Comparison of ENCODE assay signal across 12 cellular contexts in genomic region chr2:54577944-54578667, GRCh38.
A peak's percentile ranks its signal among the peaks of the same experiment; 100 is the strongest.
DNase-seq lines count a peak whose midpoint lies in the region; ATAC-seq and TF ChIP-seq lines count a peak whose summit lies in the region.
"Had no signal": no experiment of that assay in that cellular context is flagged by ENCODE, and none has a peak within 500 bp of the region (broad histone marks: within the 10 kb centered on the region; RNA-seq: fewer than 3 reads in every experiment).

No MANE protein-coding gene starts in this region.

- H3K36me3 ChIP-seq in effector memory CD4-positive, alpha-beta T cell (ENCODE audit: control insufficient read depth, insufficient read depth, low read length), result no peaks in the 10 kb centered on the region
- H3K36me3 ChIP-seq in psoas muscle (ENCODE audit: insufficient read depth in 1 of 2, low read depth in 1 of 2), result no peaks in the 10 kb centered on the region

- no peaks in the 10 kb centered on the region for H3K9me3 ChIP-seq in effector memory CD4-positive, alpha-beta T cell (ENCODE audit: control insufficient read depth, low read length)
- H3K9me3 ChIP-seq in psoas muscle, result no peaks in the 10 kb centered on the region

- intact Hi-C loops in psoas muscle (cut with DNase I), result no loop called here

- no peaks in the 10 kb centered on the region for H3K27me3 ChIP-seq in effector memory CD4-positive, alpha-beta T cell (replicated peaks; ENCODE audit: control insufficient read depth, insufficient read depth, low read length, poor library complexity, severe bottlenecking)
- no peaks in the 10 kb centered on the region for H3K27me3 ChIP-seq in psoas muscle (ENCODE audit: insufficient read depth in 3 of 3, low read length in 2 of 3)

- TF ChIP-seq CTCF in psoas muscle (IDR thresholded peaks at IDR 0.05), result no peak
- TF ChIP-seq CTCF in GM10266 (IDR thresholded peaks at IDR 0.05; ENCODE audit: control insufficient read depth, insufficient read depth, low read depth, missing control alignments), result no peak

- DNase-seq in NCI-H748 (lab: John Stamatoyannopoulos, UW; ENCODE audit: unreplicated experiment), result peak; percentile 27
- no peak for DNase-seq in NCI-H748 treated with DMSO at 0.1 percent for 48 hours (lab: John Stamatoyannopoulos, UW)
- DNase-seq in NCI-H2227 treated with DMSO at 0.1 percent for 48 hours (lab: John Stamatoyannopoulos, UW), result peak; percentile 69
- DNase-seq in effector memory CD4-positive, alpha-beta T cell, result no peak
- no peak for DNase-seq in psoas muscle
- no peak for DNase-seq in GM10266 (ENCODE audit: extremely low spot score)
- DNase-seq in AG08396 (ENCODE audit: low spot score), result no peak
- DNase-seq in anterior cingulate cortex (lab: John Stamatoyannopoulos, UW), result no peak
- DNase-seq: GF-D8; NCI-H774; stimulated activated CD4-positive, alpha-beta T cell treated with anti-CD3 and anti-CD28 coated beads, Interleukin-2, amount 100 ng/mL, for 24 hours; trophoblast cell had no signal

- H3K4me1 ChIP-seq in effector memory CD4-positive, alpha-beta T cell (ENCODE audit: control insufficient read depth, insufficient read depth, low read length, poor library complexity, severe bottlenecking), result peaks cover 93% of the 10 kb centered on the region
- peaks cover 53% of the 10 kb centered on the region for H3K4me1 ChIP-seq in psoas muscle

- peak overlapping the region; percentile 78 for H3K27ac ChIP-seq in effector memory CD4-positive, alpha-beta T cell (ENCODE audit: insufficient read depth, low read length, poor library complexity, severe bottlenecking)
- H3K27ac ChIP-seq in psoas muscle, result peak overlapping the region; percentile 32

- WGBS in psoas muscle, 3 donors, result 18 to 30% (median 20%) methylated on average over 6 of the region's 6 CpGs

- no peak overlapping the region for H3K4me3 ChIP-seq in effector memory CD4-positive, alpha-beta T cell (ENCODE audit: insufficient read depth, low read depth, low read length, poor library complexity, severe bottlenecking)
- no peak overlapping the region for H3K4me3 ChIP-seq in psoas muscle

- peak in 1 of 4 donors; percentile 50 for ATAC-seq in psoas muscle

Comparison
In these comparisons a context has a peak if more than half of its experiments do, and no peak if none do; other contexts are left out.
1. DNase-seq: peak in NCI-H748 (single experiment) and NCI-H2227 treated with DMSO at 0.1 percent for 48 hours (single experiment); none in NCI-H748 treated with DMSO at 0.1 percent for 48 hours (single experiment), effector memory CD4-positive, alpha-beta T cell (0 of 3), psoas muscle (0 of 2), GM10266 (single experiment), AG08396 (single experiment) and anterior cingulate cortex (0 of 58).